ENCODE assay signal across 29 cellular contexts in genomic region chr17:45997166-45997565, GRCh38. TPM values are rescaled to one million over a fixed set of nuclear protein-coding genes. Genes with fewer than 3 reads are reported as not detected.
"Had no signal": no experiment of that assay in that cellular context is flagged by ENCODE, and none has a peak within 500 bp of the region (broad histone marks: within the 10 kb centered on the region; RNA-seq: fewer than 3 reads in every experiment).

No MANE protein-coding gene starts in this region.

- H3K9me3 ChIP-seq: esophagus muscularis mucosa, gastroesophageal sphincter, heart right ventricle, left lung, lower lobe of right lung, mucosa of descending colon had no signal

- H3K27ac ChIP-seq: coronary artery, esophagus muscularis mucosa, foreskin keratinocyte, gastroesophageal sphincter, heart right ventricle, left lung, lower lobe of right lung had no signal

- H3K27me3 ChIP-seq: esophagus muscularis mucosa, gastroesophageal sphincter, heart right ventricle, left lung had no signal

- H3K36me3 ChIP-seq: gastroesophageal sphincter, heart right ventricle, left lung, lower lobe of right lung had no signal

- H3K4me3 ChIP-seq: coronary artery, esophagus muscularis mucosa, gastroesophageal sphincter, heart right ventricle, left lung, lower lobe of right lung, mucosa of descending colon had no signal

- DNase-seq: dermis blood vessel endothelial cell; effector CD8-positive, alpha-beta T cell; effector memory CD8-positive, alpha-beta T cell; foreskin keratinocyte; glutamatergic neuron; head of caudate nucleus; heart right ventricle; hippocampal formation; left cardiac atrium; left lung; left ventricle myocardium superior; lower lobe of right lung; mesendoderm; mucosa of descending colon had no signal

- ATAC-seq: effector memory CD8-positive, alpha-beta T cell; foreskin keratinocyte; gastroesophageal sphincter; heart right ventricle; left cardiac atrium; left lung; left ventricle myocardium superior; lower lobe of right lung; mucosa of descending colon had no signal

- H3K4me1 ChIP-seq: esophagus muscularis mucosa, foreskin keratinocyte, gastroesophageal sphincter, heart right ventricle, left lung, lower lobe of right lung had no signal

RNA-seq across cellular contexts. Expression of gene STH, which starts 1.9 kb away (rescaled TPM):
- total RNA-seq: dermis blood vessel endothelial cell, endothelial cell of umbilical vein, epithelial cell of proximal tubule, esophagus muscularis mucosa, fibroblast of lung, fibroblast of villous mesenchyme, foreskin keratinocyte, gastroesophageal sphincter, glomerular endothelial cell, heart right ventricle, kidney epithelial cell, left cardiac atrium, left lung, left ventricle myocardium superior, lower leg skin, lower lobe of right lung, lung microvascular endothelial cell, mesothelial cell of epicardium, mucosa of descending colon, myocyte had no signal
- polyA plus RNA-seq: endothelial cell of umbilical vein, esophagus, fibroblast of lung, foreskin keratinocyte, heart right ventricle, keratinocyte had no signal
